In the genomic region with DNA sequence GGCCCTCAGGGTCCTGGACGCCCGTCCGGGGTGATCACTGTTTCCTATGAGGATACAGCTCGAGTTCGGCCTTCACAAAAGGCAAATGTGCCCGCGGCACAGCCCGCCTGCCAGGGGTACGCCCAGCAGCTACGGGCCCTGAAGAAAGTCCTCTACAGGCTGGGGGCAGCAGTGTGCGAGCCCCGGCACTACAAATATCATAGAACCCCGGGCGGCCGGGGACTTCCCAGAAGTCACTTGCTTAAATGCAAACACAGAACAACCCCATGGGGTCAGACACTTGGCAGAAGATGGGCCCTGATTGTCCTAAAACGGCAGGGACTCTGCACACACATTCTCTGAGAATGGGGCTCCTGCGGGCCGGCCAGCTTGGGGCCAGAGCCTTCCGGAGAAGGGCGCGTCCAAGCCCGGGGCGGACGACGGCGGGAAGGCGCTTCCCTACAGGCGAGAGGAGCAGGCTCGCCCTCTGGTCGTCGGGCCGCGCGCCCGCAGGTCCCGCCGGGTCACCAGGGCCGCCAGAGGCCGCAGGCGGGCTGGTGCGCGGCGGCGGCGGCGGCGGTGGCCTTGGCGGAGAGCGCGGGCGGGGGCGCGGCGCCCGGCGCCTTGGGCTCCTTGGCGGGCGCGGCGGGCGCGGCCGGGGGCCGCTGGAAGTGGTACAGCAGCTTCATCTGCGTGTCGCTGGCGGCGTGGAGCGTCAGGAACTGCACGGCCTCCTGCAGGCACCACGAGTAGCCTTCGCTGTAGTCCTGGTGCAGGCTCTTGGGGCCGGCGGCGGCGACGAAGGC, we compare ENCODE assay signal across 8 cellular contexts. TPM values are rescaled to one million over a fixed set of nuclear protein-coding genes. Genes with fewer than 3 reads are reported as not detected.
DNase-seq lines count a peak whose midpoint lies in the region; ATAC-seq lines count a peak whose summit lies in the region.

No MANE protein-coding gene starts in this region.

- 1 to 5% methylated on average over 36 to 77 of the region's 77 CpGs for WGBS in aorta, 2 donors

- intact Hi-C loops in left ventricle myocardium superior (cut with micrococcal nuclease) (no loop called here), aorta (cut with DNase I) (loop anchor here (1.0 to 10.0 kb wide), 4 partner anchors 14 to 337 kb away; partner anchors contain the start of genes FAAP20 (in 1 of the 2), PEX10 (in 1 of the 2) and PRXL2B (in 1 of the 2))

- no peak overlapping the region for H3K4me3 ChIP-seq in aorta (ENCODE audit: low read length in 2 of 2)

- peak overlapping the region in 1 of 2 donors; percentile 43 for H3K27ac ChIP-seq in aorta (ENCODE audit: low read depth in 1 of 2, low read length in 2 of 2)

- DNase-seq in DMS 273 (lab: John Stamatoyannopoulos, UW; ENCODE audit: unreplicated experiment) (peak; percentile 62), DMS 273 treated with DMSO at 0.1 percent for 48 hours (lab: John Stamatoyannopoulos, UW) (no peak), activated T-cell treated with anti-CD3 and anti-CD28 coated beads for 4 hours (peak; percentile 38), left ventricle myocardium superior (peak; percentile 68), aorta (no peak)
- DNase-seq in stimulated activated CD8-positive, alpha-beta memory T cell treated with anti-CD3 and anti-CD28 coated beads, Interleukin-4, amount 100 ng/mL, for 48 hours: peak; percentile 65
- DNase-seq in NK-92 treated with Interleukin-12 subunit alpha and Interleukin-12 subunit beta, amount 100 ng/mL, for 24 hours (lab: John Stamatoyannopoulos, UW): no peak

- H3K9me3 ChIP-seq in aorta (ENCODE audit: control insufficient read depth, low read length): no peaks in the 10 kb centered on the region

- H3K36me3 ChIP-seq in aorta (ENCODE audit: control insufficient read depth in 1 of 2, insufficient read depth in 2 of 2, low read length in 1 of 2): no peaks in the 10 kb centered on the region

- no peaks in the 10 kb centered on the region for H3K4me1 ChIP-seq in aorta (ENCODE audit: control insufficient read depth in 1 of 2, insufficient read depth in 2 of 2, low read length in 2 of 2)

- no peaks in the 10 kb centered on the region for H3K27me3 ChIP-seq in aorta (ENCODE audit: control insufficient read depth in 1 of 2, insufficient read depth in 2 of 2, low read length in 1 of 2)

- no peak for ATAC-seq in left ventricle myocardium superior
- ATAC-seq in aorta (ENCODE audit: low FRiP score): no peak
- no peak for ATAC-seq in GM21825 (IDR thresholded peaks at IDR 0.05; ENCODE audit: unreplicated experiment)

RNA-seq across cellular contexts. Expression of gene HES5, which starts 0.9 kb away (rescaled TPM):
- total RNA-seq in left ventricle myocardium superior (1.7 TPM), aorta (1 to 10 TPM in 1 of 2 donors, under 1 TPM in 1; 0.36 to 2.1 TPM)
- polyA plus RNA-seq in aorta: not detected

RNA-seq across cellular contexts. Expression of gene PANK4, which starts 2.8 kb away (rescaled TPM):
- total RNA-seq in left ventricle myocardium superior (50.2 TPM), aorta (10 to 100 TPM; 19.6 to 28.2 TPM)
- polyA plus RNA-seq in aorta: 10 to 100 TPM in 1 of 2 donors, 1 to 10 TPM in 1; 5.5 to 22.2 TPM

RNA-seq across cellular contexts. Expression of gene TNFRSF14, which starts 27.0 kb away (rescaled TPM):
- total RNA-seq in left ventricle myocardium superior (16.0 TPM), aorta (10 to 100 TPM; 33.9 to 89.1 TPM)
- polyA plus RNA-seq in aorta: 100 to 1,000 TPM in 1 of 2 donors, 10 to 100 TPM in 1; 55.7 to 137 TPM

RNA-seq across cellular contexts. Expression of gene PLCH2, which starts 53.1 kb away (rescaled TPM):
- total RNA-seq in left ventricle myocardium superior (0.25 TPM), aorta (1 to 10 TPM in 1 of 2 donors, under 1 TPM in 1; 0.71 to 1.6 TPM)
- not detected for polyA plus RNA-seq in aorta

RNA-seq across cellular contexts. Expression of gene PRXL2B, which starts 57.4 kb away (rescaled TPM):
- total RNA-seq in left ventricle myocardium superior: 11.2 TPM
- total RNA-seq in aorta: 10 to 100 TPM in 1 of 2 donors, 1 to 10 TPM in 1; 7.1 to 15.1 TPM
- polyA plus RNA-seq in aorta: 1 to 10 TPM; 6.4 to 7.8 TPM

Comparison
In these comparisons a context has a peak if more than half of its experiments do, and no peak if none do; other contexts are left out.
1. DNase-seq: peak in DMS 273 (single experiment), activated T-cell treated with anti-CD3 and anti-CD28 coated beads for 4 hours (single experiment), left ventricle myocardium superior (single experiment) and stimulated activated CD8-positive, alpha-beta memory T cell treated with anti-CD3 and anti-CD28 coated beads, Interleukin-4, amount 100 ng/mL, for 48 hours (single experiment); none in DMS 273 treated with DMSO at 0.1 percent for 48 hours (single experiment), aorta (0 of 2) and NK-92 treated with Interleukin-12 subunit alpha and Interleukin-12 subunit beta, amount 100 ng/mL, for 24 hours (single experiment).